In the genomic region with DNA sequence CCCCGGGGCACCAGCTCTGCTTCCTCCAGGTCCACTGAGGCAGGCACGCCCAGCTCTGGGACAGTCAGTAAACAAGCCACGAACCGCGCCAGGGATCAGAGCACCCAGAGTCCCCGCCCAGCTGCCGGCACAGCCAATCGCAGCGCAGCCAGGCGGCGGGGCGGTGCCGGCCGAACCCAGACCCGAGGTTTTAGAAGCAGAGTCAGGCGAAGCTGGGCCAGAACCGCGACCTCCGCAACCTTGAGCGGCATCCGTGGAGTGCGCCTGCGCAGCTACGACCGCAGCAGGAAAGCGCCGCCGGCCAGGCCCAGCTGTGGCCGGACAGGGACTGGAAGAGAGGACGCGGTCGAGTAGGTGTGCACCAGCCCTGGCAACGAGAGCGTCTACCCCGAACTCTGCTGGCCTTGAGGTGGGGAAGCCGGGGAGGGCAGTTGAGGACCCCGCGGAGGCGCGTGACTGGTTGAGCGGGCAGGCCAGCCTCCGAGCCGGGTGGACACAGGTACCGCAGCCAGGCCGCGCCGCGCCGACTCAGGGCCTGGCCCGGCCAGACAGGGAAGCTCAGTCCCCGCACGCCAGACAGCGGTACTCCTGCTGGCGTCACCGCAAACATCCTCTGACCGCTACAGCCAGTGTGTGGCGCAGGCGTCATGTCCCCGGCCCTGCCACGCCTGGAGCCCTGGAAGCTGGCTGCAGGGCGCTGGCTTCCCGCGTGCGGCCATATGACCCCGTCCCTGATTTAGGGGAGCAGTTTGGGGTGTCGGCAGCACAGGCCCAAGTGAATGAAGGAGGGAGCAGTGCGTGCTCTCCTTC, we compare ENCODE assay signal across 1 cellular context.
A peak's percentile ranks its signal among the peaks of the same experiment; 100 is the strongest.
TF ChIP-seq lines count a peak whose summit lies in the region.

A gene (plus strand): TSS at position 220 of the 810 bp plus-strand sequence. CDS start 1,485 bp downstream, outside the sequence.

TF ChIP-seq in K562, 482 proteins besides CTCF, POLR2A, EP300 and RAD21 (continued from another document):
- TF ChIP-seq, protein P1, sequence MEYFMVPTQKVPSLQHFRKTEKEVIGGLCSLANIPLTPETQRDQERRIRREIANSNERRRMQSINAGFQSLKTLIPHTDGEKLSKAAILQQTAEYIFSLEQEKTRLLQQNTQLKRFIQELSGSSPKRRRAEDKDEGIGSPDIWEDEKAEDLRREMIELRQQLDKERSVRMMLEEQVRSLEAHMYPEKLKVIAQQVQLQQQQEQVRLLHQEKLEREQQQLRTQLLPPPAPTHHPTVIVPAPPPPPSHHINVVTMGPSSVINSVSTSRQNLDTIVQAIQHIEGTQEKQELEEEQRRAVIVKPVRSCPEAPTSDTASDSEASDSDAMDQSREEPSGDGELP (CRISPR knock-in tag; IDR thresholded peaks at IDR 0.05; ENCODE audit: borderline replicate concordance): peak; percentile 93
- TF ChIP-seq ATF7 (IDR thresholded peaks at IDR 0.05) (peak; percentile 72; the same call in 1 of the 2 replicates), RCOR1 (IDR thresholded peaks at IDR 0.05; ENCODE audit: borderline replicate concordance in 1 of 2, low read depth in 2 of 2, low read length in 2 of 2) (no peak), TAF1 (IDR thresholded peaks at IDR 0.05; ENCODE audit: control insufficient read depth, extremely low read depth, insufficient read depth, low read length, severe bottlenecking) (peak; percentile 30), CXXC5 (CRISPR knock-in tag; IDR thresholded peaks at IDR 0.05) (peak; percentile 53; the same call in 1 of the 2 replicates), STAT5A (IDR thresholded peaks at IDR 0.05; ENCODE audit: borderline replicate concordance, low read length) (no peak), SNIP1 (IDR thresholded peaks at IDR 0.05; ENCODE audit: low read depth) (no peak), KAT8 (IDR thresholded peaks at IDR 0.05; ENCODE audit: low read depth) (no peak), NCOA1 (IDR thresholded peaks at IDR 0.05; ENCODE audit: low read depth) (no peak), ZNF507 (tag; conservative IDR thresholded peaks at IDR 0.05) (no peak), SMARCC2 (IDR thresholded peaks at IDR 0.05; ENCODE audit: low read depth) (no peak), EP400 (IDR thresholded peaks at IDR 0.05) (peak; percentile 76), ZFX (CRISPR knock-in tag; IDR thresholded peaks at IDR 0.05) (peak; percentile 99), ZNF551 (CRISPR knock-in tag; IDR thresholded peaks at IDR 0.05) (no peak), ZBTB8A (IDR thresholded peaks at IDR 0.05; ENCODE audit: partially characterized antibody) (no peak), RBFOX2 (IDR thresholded peaks at IDR 0.05; ENCODE audit: low read depth, low read length) (peak; percentile 95), L3MBTL2 (IDR thresholded peaks at IDR 0.05) (peak; percentile 81; the same call in 1 of the 2 replicates), RNF2 (IDR thresholded peaks at IDR 0.05) (peak; percentile 34; the same call in 1 of the 2 replicates), TBP (optimal IDR thresholded peaks at IDR 0.05; ENCODE audit: low read depth, low read length) (peak; percentile 81), ZNF766 (CRISPR knock-in tag; conservative IDR thresholded peaks at IDR 0.05) (no peak), ZNF764 (CRISPR knock-in tag; IDR thresholded peaks at IDR 0.05; ENCODE audit: low read depth) (no peak), NONO (IDR thresholded peaks at IDR 0.05; ENCODE audit: low read depth in 2 of 2, low read length in 1 of 2) (0 out of 4 replicates have a peak, but pooled peaks of 1 of the 2 experiments have one; percentile 34), CBX1 (IDR thresholded peaks at IDR 0.05; ENCODE audit: low read depth) (peak; percentile 54; the same call in 1 of the 2 replicates), NFIC (IDR thresholded peaks at IDR 0.05) (peak; percentile 11; the same call in 1 of the 2 replicates), HIVEP1 (CRISPR knock-in tag; IDR thresholded peaks at IDR 0.05) (no peak), MAZ (CRISPR knock-in tag; conservative IDR thresholded peaks at IDR 0.05 in 1 of 2, IDR thresholded peaks at IDR 0.05 in 1 of 2) (peak in 1 of 2 experiments; percentile 35; a peak in 2 of 4 replicates), ARID1B (IDR thresholded peaks at IDR 0.05) (peak; percentile 19; the same call in 1 of the 2 replicates), CHD1 (IDR thresholded peaks at IDR 0.05; ENCODE audit: low read length) (peak; percentile 42), SUPT5H (IDR thresholded peaks at IDR 0.05) (peak; percentile 80), DACH1 (IDR thresholded peaks at IDR 0.05; ENCODE audit: partially characterized antibody) (no peak), CCAR2 (IDR thresholded peaks at IDR 0.05; ENCODE audit: low read depth, low read length) (no peak), SMAD4 (CRISPR knock-in tag; conservative IDR thresholded peaks at IDR 0.05) (peak; percentile 94), KAT7 (CRISPR knock-in tag; IDR thresholded peaks at IDR 0.05; ENCODE audit: borderline replicate concordance) (peak; percentile 93), STAG1 (CRISPR knock-in tag; IDR thresholded peaks at IDR 0.05; ENCODE audit: borderline replicate concordance) (0 out of 2 replicates have a peak, but pooled peaks have one; percentile 10), SMAD1 (IDR thresholded peaks at IDR 0.05; ENCODE audit: low read depth, low read length, partially characterized antibody) (peak; percentile 9), TRIM28 (IDR thresholded peaks at IDR 0.05) (no peak), NFE2 (IDR thresholded peaks at IDR 0.05; ENCODE audit: low read depth) (no peak), CBFA2T2 (conservative IDR thresholded peaks at IDR 0.05) (no peak), CCNT2 (IDR thresholded peaks at IDR 0.05; ENCODE audit: borderline replicate concordance, extremely low read depth, insufficient read length, low read depth, low read length) (peak; percentile 29)
- TF ChIP-seq, protein P2, sequence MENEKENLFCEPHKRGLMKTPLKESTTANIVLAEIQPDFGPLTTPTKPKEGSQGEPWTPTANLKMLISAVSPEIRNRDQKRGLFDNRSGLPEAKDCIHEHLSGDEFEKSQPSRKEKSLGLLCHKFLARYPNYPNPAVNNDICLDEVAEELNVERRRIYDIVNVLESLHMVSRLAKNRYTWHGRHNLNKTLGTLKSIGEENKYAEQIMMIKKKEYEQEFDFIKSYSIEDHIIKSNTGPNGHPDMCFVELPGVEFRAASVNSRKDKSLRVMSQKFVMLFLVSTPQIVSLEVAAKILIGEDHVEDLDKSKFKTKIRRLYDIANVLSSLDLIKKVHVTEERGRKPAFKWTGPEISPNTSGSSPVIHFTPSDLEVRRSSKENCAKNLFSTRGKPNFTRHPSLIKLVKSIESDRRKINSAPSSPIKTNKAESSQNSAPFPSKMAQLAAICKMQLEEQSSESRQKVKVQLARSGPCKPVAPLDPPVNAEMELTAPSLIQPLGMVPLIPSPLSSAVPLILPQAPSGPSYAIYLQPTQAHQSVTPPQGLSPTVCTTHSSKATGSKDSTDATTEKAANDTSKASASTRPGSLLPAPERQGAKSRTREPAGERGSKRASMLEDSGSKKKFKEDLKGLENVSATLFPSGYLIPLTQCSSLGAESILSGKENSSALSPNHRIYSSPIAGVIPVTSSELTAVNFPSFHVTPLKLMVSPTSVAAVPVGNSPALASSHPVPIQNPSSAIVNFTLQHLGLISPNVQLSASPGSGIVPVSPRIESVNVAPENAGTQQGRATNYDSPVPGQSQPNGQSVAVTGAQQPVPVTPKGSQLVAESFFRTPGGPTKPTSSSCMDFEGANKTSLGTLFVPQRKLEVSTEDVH (IDR thresholded peaks at IDR 0.05; ENCODE audit: low read depth, partially characterized antibody): no peak
- TF ChIP-seq, protein P3, sequence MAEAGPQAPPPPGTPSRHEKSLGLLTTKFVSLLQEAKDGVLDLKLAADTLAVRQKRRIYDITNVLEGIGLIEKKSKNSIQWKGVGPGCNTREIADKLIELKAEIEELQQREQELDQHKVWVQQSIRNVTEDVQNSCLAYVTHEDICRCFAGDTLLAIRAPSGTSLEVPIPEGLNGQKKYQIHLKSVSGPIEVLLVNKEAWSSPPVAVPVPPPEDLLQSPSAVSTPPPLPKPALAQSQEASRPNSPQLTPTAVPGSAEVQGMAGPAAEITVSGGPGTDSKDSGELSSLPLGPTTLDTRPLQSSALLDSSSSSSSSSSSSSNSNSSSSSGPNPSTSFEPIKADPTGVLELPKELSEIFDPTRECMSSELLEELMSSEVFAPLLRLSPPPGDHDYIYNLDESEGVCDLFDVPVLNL (CRISPR knock-in tag; IDR thresholded peaks at IDR 0.05; ENCODE audit: low read depth): peak; percentile 42; the same call in 1 of the 2 replicates
- TF ChIP-seq, protein P4, sequence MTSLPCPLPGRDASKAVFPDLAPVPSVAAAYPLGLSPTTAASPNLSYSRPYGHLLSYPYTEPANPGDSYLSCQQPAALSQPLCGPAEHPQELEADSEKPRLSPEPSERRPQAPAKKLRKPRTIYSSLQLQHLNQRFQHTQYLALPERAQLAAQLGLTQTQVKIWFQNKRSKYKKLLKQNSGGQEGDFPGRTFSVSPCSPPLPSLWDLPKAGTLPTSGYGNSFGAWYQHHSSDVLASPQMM (CRISPR knock-in tag; IDR thresholded peaks at IDR 0.05): no peak
- TF ChIP-seq, protein P5, sequence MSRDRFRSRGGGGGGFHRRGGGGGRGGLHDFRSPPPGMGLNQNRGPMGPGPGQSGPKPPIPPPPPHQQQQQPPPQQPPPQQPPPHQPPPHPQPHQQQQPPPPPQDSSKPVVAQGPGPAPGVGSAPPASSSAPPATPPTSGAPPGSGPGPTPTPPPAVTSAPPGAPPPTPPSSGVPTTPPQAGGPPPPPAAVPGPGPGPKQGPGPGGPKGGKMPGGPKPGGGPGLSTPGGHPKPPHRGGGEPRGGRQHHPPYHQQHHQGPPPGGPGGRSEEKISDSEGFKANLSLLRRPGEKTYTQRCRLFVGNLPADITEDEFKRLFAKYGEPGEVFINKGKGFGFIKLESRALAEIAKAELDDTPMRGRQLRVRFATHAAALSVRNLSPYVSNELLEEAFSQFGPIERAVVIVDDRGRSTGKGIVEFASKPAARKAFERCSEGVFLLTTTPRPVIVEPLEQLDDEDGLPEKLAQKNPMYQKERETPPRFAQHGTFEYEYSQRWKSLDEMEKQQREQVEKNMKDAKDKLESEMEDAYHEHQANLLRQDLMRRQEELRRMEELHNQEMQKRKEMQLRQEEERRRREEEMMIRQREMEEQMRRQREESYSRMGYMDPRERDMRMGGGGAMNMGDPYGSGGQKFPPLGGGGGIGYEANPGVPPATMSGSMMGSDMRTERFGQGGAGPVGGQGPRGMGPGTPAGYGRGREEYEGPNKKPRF (IDR thresholded peaks at IDR 0.05; ENCODE audit: low read depth, low read length): no peak
- TF ChIP-seq, protein P6, sequence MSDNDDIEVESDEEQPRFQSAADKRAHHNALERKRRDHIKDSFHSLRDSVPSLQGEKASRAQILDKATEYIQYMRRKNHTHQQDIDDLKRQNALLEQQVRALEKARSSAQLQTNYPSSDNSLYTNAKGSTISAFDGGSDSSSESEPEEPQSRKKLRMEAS (CRISPR knock-in tag; IDR thresholded peaks at IDR 0.05): peak; percentile 55
- TF ChIP-seq, protein P7, sequence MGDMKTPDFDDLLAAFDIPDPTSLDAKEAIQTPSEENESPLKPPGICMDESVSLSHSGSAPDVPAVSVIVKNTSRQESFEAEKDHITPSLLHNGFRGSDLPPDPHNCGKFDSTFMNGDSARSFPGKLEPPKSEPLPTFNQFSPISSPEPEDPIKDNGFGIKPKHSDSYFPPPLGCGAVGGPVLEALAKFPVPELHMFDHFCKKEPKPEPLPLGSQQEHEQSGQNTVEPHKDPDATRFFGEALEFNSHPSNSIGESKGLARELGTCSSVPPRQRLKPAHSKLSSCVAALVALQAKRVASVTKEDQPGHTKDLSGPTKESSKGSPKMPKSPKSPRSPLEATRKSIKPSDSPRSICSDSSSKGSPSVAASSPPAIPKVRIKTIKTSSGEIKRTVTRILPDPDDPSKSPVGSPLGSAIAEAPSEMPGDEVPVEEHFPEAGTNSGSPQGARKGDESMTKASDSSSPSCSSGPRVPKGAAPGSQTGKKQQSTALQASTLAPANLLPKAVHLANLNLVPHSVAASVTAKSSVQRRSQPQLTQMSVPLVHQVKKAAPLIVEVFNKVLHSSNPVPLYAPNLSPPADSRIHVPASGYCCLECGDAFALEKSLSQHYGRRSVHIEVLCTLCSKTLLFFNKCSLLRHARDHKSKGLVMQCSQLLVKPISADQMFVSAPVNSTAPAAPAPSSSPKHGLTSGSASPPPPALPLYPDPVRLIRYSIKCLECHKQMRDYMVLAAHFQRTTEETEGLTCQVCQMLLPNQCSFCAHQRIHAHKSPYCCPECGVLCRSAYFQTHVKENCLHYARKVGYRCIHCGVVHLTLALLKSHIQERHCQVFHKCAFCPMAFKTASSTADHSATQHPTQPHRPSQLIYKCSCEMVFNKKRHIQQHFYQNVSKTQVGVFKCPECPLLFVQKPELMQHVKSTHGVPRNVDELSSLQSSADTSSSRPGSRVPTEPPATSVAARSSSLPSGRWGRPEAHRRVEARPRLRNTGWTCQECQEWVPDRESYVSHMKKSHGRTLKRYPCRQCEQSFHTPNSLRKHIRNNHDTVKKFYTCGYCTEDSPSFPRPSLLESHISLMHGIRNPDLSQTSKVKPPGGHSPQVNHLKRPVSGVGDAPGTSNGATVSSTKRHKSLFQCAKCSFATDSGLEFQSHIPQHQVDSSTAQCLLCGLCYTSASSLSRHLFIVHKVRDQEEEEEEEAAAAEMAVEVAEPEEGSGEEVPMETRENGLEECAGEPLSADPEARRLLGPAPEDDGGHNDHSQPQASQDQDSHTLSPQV (IDR thresholded peaks at IDR 0.05): peak; percentile 57; the same call in 1 of the 2 replicates
- TF ChIP-seq, protein P8, sequence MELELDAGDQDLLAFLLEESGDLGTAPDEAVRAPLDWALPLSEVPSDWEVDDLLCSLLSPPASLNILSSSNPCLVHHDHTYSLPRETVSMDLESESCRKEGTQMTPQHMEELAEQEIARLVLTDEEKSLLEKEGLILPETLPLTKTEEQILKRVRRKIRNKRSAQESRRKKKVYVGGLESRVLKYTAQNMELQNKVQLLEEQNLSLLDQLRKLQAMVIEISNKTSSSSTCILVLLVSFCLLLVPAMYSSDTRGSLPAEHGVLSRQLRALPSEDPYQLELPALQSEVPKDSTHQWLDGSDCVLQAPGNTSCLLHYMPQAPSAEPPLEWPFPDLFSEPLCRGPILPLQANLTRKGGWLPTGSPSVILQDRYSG (tag; conservative IDR thresholded peaks at IDR 0.05; ENCODE audit: low read depth): 0 out of 2 replicates have a peak, but pooled peaks have one; percentile 55
- TF ChIP-seq, protein P9, sequence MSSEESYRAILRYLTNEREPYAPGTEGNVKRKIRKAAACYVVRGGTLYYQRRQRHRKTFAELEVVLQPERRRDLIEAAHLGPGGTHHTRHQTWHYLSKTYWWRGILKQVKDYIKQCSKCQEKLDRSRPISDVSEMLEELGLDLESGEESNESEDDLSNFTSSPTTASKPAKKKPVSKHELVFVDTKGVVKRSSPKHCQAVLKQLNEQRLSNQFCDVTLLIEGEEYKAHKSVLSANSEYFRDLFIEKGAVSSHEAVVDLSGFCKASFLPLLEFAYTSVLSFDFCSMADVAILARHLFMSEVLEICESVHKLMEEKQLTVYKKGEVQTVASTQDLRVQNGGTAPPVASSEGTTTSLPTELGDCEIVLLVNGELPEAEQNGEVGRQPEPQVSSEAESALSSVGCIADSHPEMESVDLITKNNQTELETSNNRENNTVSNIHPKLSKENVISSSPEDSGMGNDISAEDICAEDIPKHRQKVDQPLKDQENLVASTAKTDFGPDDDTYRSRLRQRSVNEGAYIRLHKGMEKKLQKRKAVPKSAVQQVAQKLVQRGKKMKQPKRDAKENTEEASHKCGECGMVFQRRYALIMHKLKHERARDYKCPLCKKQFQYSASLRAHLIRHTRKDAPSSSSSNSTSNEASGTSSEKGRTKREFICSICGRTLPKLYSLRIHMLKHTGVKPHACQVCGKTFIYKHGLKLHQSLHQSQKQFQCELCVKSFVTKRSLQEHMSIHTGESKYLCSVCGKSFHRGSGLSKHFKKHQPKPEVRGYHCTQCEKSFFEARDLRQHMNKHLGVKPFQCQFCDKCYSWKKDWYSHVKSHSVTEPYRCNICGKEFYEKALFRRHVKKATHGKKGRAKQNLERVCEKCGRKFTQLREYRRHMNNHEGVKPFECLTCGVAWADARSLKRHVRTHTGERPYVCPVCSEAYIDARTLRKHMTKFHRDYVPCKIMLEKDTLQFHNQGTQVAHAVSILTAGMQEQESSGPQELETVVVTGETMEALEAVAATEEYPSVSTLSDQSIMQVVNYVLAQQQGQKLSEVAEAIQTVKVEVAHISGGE (CRISPR knock-in tag; IDR thresholded peaks at IDR 0.05): no peak
